8 cellular contexts compared by ENCODE assay signal in genomic region chr17:59707182-59707970, GRCh38. TPM values are rescaled to one million over a fixed set of nuclear protein-coding genes. Genes with fewer than 3 reads are reported as not detected.
DNase-seq lines count a peak whose midpoint lies in the region; ATAC-seq and TF ChIP-seq lines count a peak whose summit lies in the region.

Gene PTRH2 (minus strand): TSS chr17:59707430. CDS start chr17:59697978, 9,452 bp downstream.
Gene VMP1 (plus strand): TSS chr17:59707654. CDS start chr17:59731447, 23,793 bp downstream.

- peak within 1 kb of the TSS; percentile 95 for H3K27ac Mint-ChIP-seq in activated naive CD8-positive, alpha-beta T cell treated with anti-CD3 and anti-CD28 coated beads, Interleukin-2, amount 50 U/mL, for 24 hours

- H3K79me2 ChIP-seq in parathyroid adenoma, result peaks cover 44% of the 10 kb centered on the region

- DNase-seq in GM12865 (ENCODE audit: low read depth) (peak; percentile 99), NCI-H1417 treated with DMSO at 0.1 percent for 48 hours (lab: John Stamatoyannopoulos, UW) (peak; percentile 95), SW480 (ENCODE audit: low spot score) (peak; percentile 100), Right ventricle myocardium superior (peak; percentile 98), tibial nerve (ENCODE audit: low spot score in 2 of 2) (peak; percentile 95 to 96)
- DNase-seq in activated naive CD8-positive, alpha-beta T cell treated with anti-CD3 and anti-CD28 coated beads, Interleukin-2, amount 50 U/mL, for 24 hours, result peak; percentile 94

- ATAC-seq in HG02763 (IDR thresholded peaks at IDR 0.05; ENCODE audit: unreplicated experiment), result peak; percentile 93
- ATAC-seq in activated naive CD8-positive, alpha-beta T cell treated with anti-CD3 and anti-CD28 coated beads, Interleukin-2, amount 50 U/mL, for 24 hours, result peak; percentile 99
- peak; percentile 99 for ATAC-seq in Right ventricle myocardium superior (ENCODE audit: poor library complexity)

- H3K27me3 ChIP-seq in parathyroid adenoma (ENCODE audit: control insufficient read depth, insufficient read depth, low read length) (no peaks in the 10 kb centered on the region), tibial nerve (no peaks in the 10 kb centered on the region)

- H3K36me3 Mint-ChIP-seq in activated naive CD8-positive, alpha-beta T cell treated with anti-CD3 and anti-CD28 coated beads, Interleukin-2, amount 50 U/mL, for 24 hours (ENCODE audit: low read depth), result peaks cover 42% of the 10 kb centered on the region

- H3K9ac ChIP-seq in parathyroid adenoma, result peak within 1 kb of the TSS; percentile 47

- peak; percentile 88 to 93 for TF ChIP-seq EP300 in tibial nerve (IDR thresholded peaks at IDR 0.05)

- WGBS in tibial nerve, 2 donors, result 0 to 1% methylated on average over 32 to 45 of the region's 45 CpGs

- peak within 1 kb of the TSS; percentile 81 for H2AFZ ChIP-seq in parathyroid adenoma

- peak within 1 kb of the TSS; percentile 79 for H3K4me2 ChIP-seq in parathyroid adenoma (ENCODE audit: low read length)

- H3K4me1 ChIP-seq in parathyroid adenoma (peaks cover 12% of the 10 kb centered on the region), tibial nerve (peaks cover 0 to 61% (median 26%) of the 10 kb centered on the region in 4 donors)

- no peaks in the 10 kb centered on the region for H3K9me3 Mint-ChIP-seq in activated naive CD8-positive, alpha-beta T cell treated with anti-CD3 and anti-CD28 coated beads, Interleukin-2, amount 50 U/mL, for 24 hours

- H3K9me3 ChIP-seq in parathyroid adenoma (ENCODE audit: control insufficient read depth, low read length) (no peaks in the 10 kb centered on the region), tibial nerve (no peaks in the 10 kb centered on the region)

- H3K4me3 Mint-ChIP-seq in activated naive CD8-positive, alpha-beta T cell treated with anti-CD3 and anti-CD28 coated beads, Interleukin-2, amount 50 U/mL, for 24 hours, result peak within 1 kb of the TSS; percentile 99

- no peaks in the 10 kb centered on the region for H3K36me3 ChIP-seq in parathyroid adenoma (ENCODE audit: control insufficient read depth, insufficient read depth, low read length)
- peaks cover 0 to 12% (median 0%) of the 10 kb centered on the region in 3 donors for H3K36me3 ChIP-seq in tibial nerve

- H3K27me3 Mint-ChIP-seq in activated naive CD8-positive, alpha-beta T cell treated with anti-CD3 and anti-CD28 coated beads, Interleukin-2, amount 50 U/mL, for 24 hours, result no peaks in the 10 kb centered on the region

- H3K4me3 ChIP-seq in GM12865 (ENCODE audit: low read depth, low read length) (peak within 1 kb of the TSS; percentile 88), parathyroid adenoma (ENCODE audit: low read depth, low read length) (peak within 1 kb of the TSS; percentile 90), tibial nerve (peak within 1 kb of the TSS; percentile 70 to 87 (median 78))

- H3K4me1 Mint-ChIP-seq in activated naive CD8-positive, alpha-beta T cell treated with anti-CD3 and anti-CD28 coated beads, Interleukin-2, amount 50 U/mL, for 24 hours, result peaks cover 61% of the 10 kb centered on the region

- H3K27ac ChIP-seq in parathyroid adenoma (peak within 1 kb of the TSS; percentile 88), tibial nerve (peak within 1 kb of the TSS; percentile 76 to 96 (median 92))

- TF ChIP-seq CTCF in GM12865 (IDR thresholded peaks at IDR 0.05; ENCODE audit: insufficient read depth, low read depth, low read length, missing control alignments) (no peak), parathyroid adenoma (IDR thresholded peaks at IDR 0.05) (no peak), tibial nerve (IDR thresholded peaks at IDR 0.05) (peak in 1 of 5 experiments; percentile 19)

- intact Hi-C loops in Right ventricle myocardium superior (cut with DNase I), result no loop called here

- peak; percentile 77 to 90 for TF ChIP-seq POLR2A in tibial nerve (IDR thresholded peaks at IDR 0.05)

RNA-seq across cellular contexts. Expression of gene PTRH2, which starts in this region (rescaled TPM):
- 9.0 TPM for total RNA-seq in Right ventricle myocardium superior
- 10 to 100 TPM; 12.9 to 35.3 (median 27.4) TPM for total RNA-seq in tibial nerve

RNA-seq across cellular contexts. Expression of gene VMP1, which starts in this region (rescaled TPM):
- 49.4 TPM for total RNA-seq in Right ventricle myocardium superior
- 100 to 1,000 TPM; 113 to 427 (median 203) TPM for total RNA-seq in tibial nerve

Comparison
In these comparisons a context has a peak if more than half of its experiments do, and no peak if none do; other contexts are left out.
1. Peak in every context shown above with its lines: DNase-seq, ATAC-seq, H3K4me3 ChIP-seq and H3K27ac ChIP-seq.